Comparison of ENCODE assay signal across 10 cellular contexts in genomic region chr4:7806080-7806630, GRCh38.
A peak's percentile ranks its signal among the peaks of the same experiment; 100 is the strongest.
DNase-seq lines count a peak whose midpoint lies in the region; ATAC-seq, FAIRE-seq and TF ChIP-seq lines count a peak whose summit lies in the region.
"Had no signal": no experiment of that assay in that cellular context is flagged by ENCODE, and none has a peak within 500 bp of the region (broad histone marks: within the 10 kb centered on the region; RNA-seq: fewer than 3 reads in every experiment).

No MANE protein-coding gene starts in this region.

- TF ChIP-seq POLR2A in prostate gland (IDR thresholded peaks at IDR 0.05) = no peak

- peak overlapping the region in 1 of 2 experiments; percentile 50; a peak in 2 of 5 replicates for H3K4me3 Mint-ChIP-seq in H9
- H3K4me3 Mint-ChIP-seq in chondrocyte (ENCODE audit: unreplicated experiment) = peak overlapping the region; percentile 54
- H3K4me3 Mint-ChIP-seq: activated CD4-positive, alpha-beta T cell treated with anti-CD3 and anti-CD28 coated beads for 36 hours had no signal

- H3K9ac ChIP-seq in H9 (ENCODE audit: extremely low read depth, insufficient read length, low read length) = no peak overlapping the region
- H3K9ac ChIP-seq in kidney (ENCODE audit: low read length in 2 of 2) = peak overlapping the region; percentile 17 to 27

- no peak overlapping the region for H4K5ac ChIP-seq in H9 (ENCODE audit: insufficient read length, low read depth, low read length)

- no peak overlapping the region for H3T11ph ChIP-seq in H9 (ENCODE audit: low read length)

- TF ChIP-seq CTCF in H9 (conservative IDR thresholded peaks at IDR 0.05) (no peak), chondrocyte (IDR thresholded peaks at IDR 0.05) (no peak), kidney (IDR thresholded peaks at IDR 0.05; ENCODE audit: borderline replicate concordance, extremely low read depth, insufficient read depth) (no peak), prostate gland (IDR thresholded peaks at IDR 0.05) (no peak), GM20000 (IDR thresholded peaks at IDR 0.05; ENCODE audit: extremely low read depth, missing control alignments) (no peak)

- no peak overlapping the region for H3K27ac ChIP-seq in H9 (ENCODE audit: insufficient read length, low read depth, low read length)
- H3K27ac ChIP-seq in kidney (ENCODE audit: low read depth in 2 of 2, low read length in 2 of 2) = peak overlapping the region; percentile 83 to 93
- H3K27ac ChIP-seq in prostate gland = peak overlapping the region; percentile 57 to 61

- H3K36me3 ChIP-seq in kidney (ENCODE audit: control insufficient read depth in 1 of 2, insufficient read depth in 2 of 2, low read length in 2 of 2) = no peaks in the 10 kb centered on the region
- no peaks in the 10 kb centered on the region for H3K36me3 ChIP-seq in prostate gland

- no peak overlapping the region for H2BK20ac ChIP-seq in H9 (ENCODE audit: low read depth, low read length, poor library complexity, severe bottlenecking)

- no peak overlapping the region for H3K23ac ChIP-seq in H9 (ENCODE audit: insufficient read length, low read depth, low read length)

- no peak overlapping the region for H4K91ac ChIP-seq in H9 (ENCODE audit: insufficient read length, low read depth, low read length)

- H3K56ac ChIP-seq in H9 (ENCODE audit: insufficient read length, low read depth, low read length) = no peak overlapping the region

- H3K27ac Mint-ChIP-seq in H9 (peak overlapping the region; percentile 72 to 92 (median 82); a peak in 6 of 7 replicates), chondrocyte (ENCODE audit: unreplicated experiment) (peak overlapping the region; percentile 95)
- H3K27ac Mint-ChIP-seq: activated CD4-positive, alpha-beta T cell treated with anti-CD3 and anti-CD28 coated beads for 36 hours had no signal

- no peak overlapping the region for H3K4me2 ChIP-seq in H9 (ENCODE audit: insufficient read depth, insufficient read length, low read length)

- FAIRE-seq in kidney (lab: Jason Lieb, UNC) = no peak

- H3K23me2 ChIP-seq in H9 (ENCODE audit: insufficient read length, low read depth, low read length, poor library complexity, severe bottlenecking) = no peaks in the 10 kb centered on the region

- WGBS in H9 (ENCODE audit: extremely low coverage, insufficient read length, low lambda C conversion rate) = no CpG with 5 or more reads among the region's 15 CpGs
- WGBS in prostate gland = 40% methylated on average over 15 of the region's 15 CpGs

- H3K27me3 ChIP-seq in H9 (ENCODE audit: insufficient read depth, low read length) (no peaks in the 10 kb centered on the region), prostate gland (replicated peaks; ENCODE audit: insufficient read depth) (no peaks in the 10 kb centered on the region)

- no peak overlapping the region for H2BK5ac ChIP-seq in H9 (ENCODE audit: insufficient read length, low read length)

- H3K36me3 Mint-ChIP-seq in H9 (ENCODE audit: insufficient read depth in 1 of 3, low read depth in 3 of 3) = peaks cover 7 to 15% (median 8%) of the 10 kb centered on the region in 3 experiments; a peak in 6 of 7 replicates
- peaks cover 15% of the 10 kb centered on the region for H3K36me3 Mint-ChIP-seq in chondrocyte (ENCODE audit: low read depth)

- H3K18ac ChIP-seq in H9 (ENCODE audit: insufficient read length, low read depth, low read length) = no peak overlapping the region

- peaks cover 40 to 58% of the 10 kb centered on the region in 2 experiments for H3K4me1 Mint-ChIP-seq in H9
- peaks cover 78% of the 10 kb centered on the region for H3K4me1 Mint-ChIP-seq in chondrocyte (ENCODE audit: low read depth)

- no peak overlapping the region for H2AK5ac ChIP-seq in H9 (ENCODE audit: insufficient read length, low read length)

- H4K20me1 ChIP-seq in H9 (ENCODE audit: control insufficient read depth, insufficient read depth, insufficient read length) = no peaks in the 10 kb centered on the region

- H3K4me3 ChIP-seq in kidney (ENCODE audit: low read length in 2 of 2) (no peak overlapping the region), prostate gland (no peak overlapping the region)

- intact Hi-C loops in kidney (cut with DNase I) = loop anchor here (10.0 kb wide), 1 partner anchor 179 kb away; no protein-coding TSS in a partner anchor
- intact Hi-C loops in prostate gland (cut with DNase I) = loop anchor here (2.0 kb wide), 1 partner anchor 37 kb away; no protein-coding TSS in a partner anchor

- no peak overlapping the region for H2BK12ac ChIP-seq in H9 (ENCODE audit: insufficient read length, low read depth, low read length)

- H3K9me3 ChIP-seq in H9 (ENCODE audit: control insufficient read depth, low read depth, low read length) = no peaks in the 10 kb centered on the region
- H3K9me3 ChIP-seq in kidney (ENCODE audit: control insufficient read depth in 1 of 2, low read length in 2 of 2) = no peaks in the 10 kb centered on the region
- H3K9me3 ChIP-seq in prostate gland = no peaks in the 10 kb centered on the region

- no peaks in the 10 kb centered on the region for H3K79me1 ChIP-seq in H9 (ENCODE audit: insufficient read depth, low read depth, low read length, poor library complexity, severe bottlenecking)

- ATAC-seq in HG03025 (IDR thresholded peaks at IDR 0.05; ENCODE audit: low FRiP score, unreplicated experiment) = no peak
- ATAC-seq: activated CD4-positive, alpha-beta T cell treated with anti-CD3 and anti-CD28 coated beads for 36 hours had no signal

- DNase-seq in H9 = peak; percentile 45
- DNase-seq in chondrocyte (ENCODE audit: low spot score) = no peak
- peak; percentile 96 for DNase-seq in kidney
- peak; percentile 27 for DNase-seq in prostate gland (ENCODE audit: low spot score)
- DNase-seq in NCI-H526 treated with DMSO at 0.1 percent for 48 hours (lab: John Stamatoyannopoulos, UW) = no peak
- DNase-seq in KBM-7 = no peak
- DNase-seq in GM20000 (ENCODE audit: low spot score) = no peak
- DNase-seq: activated CD4-positive, alpha-beta T cell treated with anti-CD3 and anti-CD28 coated beads for 36 hours; NCI-H446 treated with DMSO at 0.1 percent for 48 hours had no signal

- no peak overlapping the region for H2BK120ac ChIP-seq in H9 (ENCODE audit: low read depth, low read length, poor library complexity, severe bottlenecking)

- H2AFZ ChIP-seq in H9 (ENCODE audit: low read length) = no peak overlapping the region

- H4K8ac ChIP-seq in H9 (replicated peaks; ENCODE audit: insufficient read length, low read depth, low read length) = no peak overlapping the region

- no peaks in the 10 kb centered on the region for H3K79me2 ChIP-seq in H9 (ENCODE audit: insufficient read depth, low read length)

- H3K27me3 Mint-ChIP-seq in H9 (ENCODE audit: low read depth) = no peaks in the 10 kb centered on the region; the same call in 1 of the 2 replicates
- no peaks in the 10 kb centered on the region for H3K27me3 Mint-ChIP-seq in chondrocyte (ENCODE audit: low read depth)
- H3K27me3 Mint-ChIP-seq: activated CD4-positive, alpha-beta T cell treated with anti-CD3 and anti-CD28 coated beads for 36 hours had no signal

- H3K9me3 Mint-ChIP-seq in H9 (no peaks in the 10 kb centered on the region), chondrocyte (ENCODE audit: low read depth) (peaks cover 3% of the 10 kb centered on the region)

- H3K4ac ChIP-seq in H9 (ENCODE audit: low read depth, low read length) = no peak overlapping the region

- H3K4me1 ChIP-seq in H9 (ENCODE audit: insufficient read depth, low read length) = peaks cover 4% of the 10 kb centered on the region
- peaks cover 27 to 40% of the 10 kb centered on the region in 2 donors for H3K4me1 ChIP-seq in kidney (ENCODE audit: control insufficient read depth in 1 of 2, insufficient read depth in 1 of 2, low read depth in 1 of 2, low read length in 2 of 2)
- peaks cover 13% of the 10 kb centered on the region for H3K4me1 ChIP-seq in prostate gland (replicated peaks)

- in situ Hi-C loops in KBM-7 (cut with MboI; ENCODE audit: low pct_unique_long_range_greater_than_20kb, low sequenced_read_pairs) = no loop called here

- H2BK15ac ChIP-seq in H9 (ENCODE audit: low read depth, low read length) = no peak overlapping the region

- H3K14ac ChIP-seq in H9 (ENCODE audit: insufficient read depth, low read length) = peak overlapping the region; percentile 14; the same call in 1 of the 2 replicates

Comparison
In these comparisons a context has a peak if more than half of its experiments do, and no peak if none do; other contexts are left out.
1. DNase-seq: peak in H9 (single experiment), kidney (single experiment) and prostate gland (single experiment); none in chondrocyte (single experiment), NCI-H526 treated with DMSO at 0.1 percent for 48 hours (single experiment), KBM-7 (single experiment) and GM20000 (single experiment).